Comparison of ENCODE assay signal across 8 cellular contexts in genomic region chr1:66182551-66183178, GRCh38.
DNase-seq lines count a peak whose midpoint lies in the region; ATAC-seq, FAIRE-seq and TF ChIP-seq lines count a peak whose summit lies in the region.

No MANE protein-coding gene starts in this region.

- peak; percentile 55 for DNase-seq in ELR (ENCODE audit: low read depth)
- no peak for DNase-seq in RWPE2 (ENCODE audit: low spot score)
- DNase-seq in brain microvascular endothelial cell, result peak; percentile 59
- peak; percentile 78 for DNase-seq in sigmoid colon
- DNase-seq in GDM1 (lab: John Stamatoyannopoulos, UW), result no peak
- DNase-seq in posterior vena cava (ENCODE audit: low spot score), result no peak
- DNase-seq in kidney, result no peak

- H3K27me3 ChIP-seq in RWPE2 (ENCODE audit: insufficient read depth, poor library complexity, severe bottlenecking) (no peaks in the 10 kb centered on the region), brain microvascular endothelial cell (replicated peaks) (no peaks in the 10 kb centered on the region), sigmoid colon (no peaks in the 10 kb centered on the region)

- H3K9me3 ChIP-seq in RWPE2 (ENCODE audit: severe bottlenecking) (no peaks in the 10 kb centered on the region), sigmoid colon (no peaks in the 10 kb centered on the region), kidney (ENCODE audit: control insufficient read depth in 1 of 2, low read length in 2 of 2) (no peaks in the 10 kb centered on the region)

- no peak for TF ChIP-seq POLR2A in sigmoid colon (IDR thresholded peaks at IDR 0.05)

- in situ Hi-C loops in brain microvascular endothelial cell (cut with HindIII; ENCODE audit: low pct_ligation_motif_present, low sequenced_read_pairs), result no loop called here

- FAIRE-seq in kidney (lab: Jason Lieb, UNC), result no peak

- no peak overlapping the region for H3K9ac ChIP-seq in kidney (ENCODE audit: low read length in 2 of 2)

- intact Hi-C loops in sigmoid colon (cut with DNase I), result no loop called here
- intact Hi-C loops in posterior vena cava (cut with DNase I), result no loop called here
- intact Hi-C loops in kidney (cut with DNase I), result no loop called here

- 73 to 82% methylated on average over 3 of the region's 3 CpGs for WGBS in sigmoid colon, 2 donors

- peak; percentile 93 for ATAC-seq in RWPE2 (ENCODE audit: low read depth)
- no peak for ATAC-seq in GM21381 (IDR thresholded peaks at IDR 0.05; ENCODE audit: unreplicated experiment)

- TF ChIP-seq EP300 in sigmoid colon (IDR thresholded peaks at IDR 0.05), result peak in 3 of 4 donors; percentile 59 to 77 (median 71)

- H3K27ac ChIP-seq in RWPE2 (ENCODE audit: poor library complexity, severe bottlenecking), result peak overlapping the region; percentile 51
- peak overlapping the region; percentile 41 for H3K27ac ChIP-seq in brain microvascular endothelial cell
- H3K27ac ChIP-seq in sigmoid colon, result peak overlapping the region in 3 of 4 donors; percentile 48 to 64 (median 57)
- H3K27ac ChIP-seq in kidney (ENCODE audit: low read depth in 2 of 2, low read length in 2 of 2), result no peak overlapping the region

- no peaks in the 10 kb centered on the region for H3K36me3 ChIP-seq in RWPE2 (ENCODE audit: low read depth)
- H3K36me3 ChIP-seq in brain microvascular endothelial cell (replicated peaks), result no peaks in the 10 kb centered on the region
- no peaks in the 10 kb centered on the region for H3K36me3 ChIP-seq in sigmoid colon
- H3K36me3 ChIP-seq in kidney (ENCODE audit: control insufficient read depth in 1 of 2, insufficient read depth in 2 of 2, low read length in 2 of 2), result no peaks in the 10 kb centered on the region

- H3K4me1 ChIP-seq in RWPE2 (ENCODE audit: insufficient read depth, poor library complexity, severe bottlenecking) (peaks cover 6% of the 10 kb centered on the region), sigmoid colon (peaks cover 0 to 29% (median 25%) of the 10 kb centered on the region in 4 donors), kidney (ENCODE audit: control insufficient read depth in 1 of 2, insufficient read depth in 1 of 2, low read depth in 1 of 2, low read length in 2 of 2) (no peaks in the 10 kb centered on the region)

- TF ChIP-seq CTCF in RWPE2 (IDR thresholded peaks at IDR 0.05; ENCODE audit: poor library complexity, severe bottlenecking) (no peak), brain microvascular endothelial cell (IDR thresholded peaks at IDR 0.05; ENCODE audit: low read depth, low read length, missing control alignments) (no peak), sigmoid colon (IDR thresholded peaks at IDR 0.05) (no peak), kidney (IDR thresholded peaks at IDR 0.05; ENCODE audit: borderline replicate concordance, extremely low read depth, insufficient read depth) (no peak)

- H3K4me3 ChIP-seq in RWPE2 (ENCODE audit: severe bottlenecking), result no peak overlapping the region
- H3K4me3 ChIP-seq in brain microvascular endothelial cell (ENCODE audit: low read depth, low read length), result no peak overlapping the region
- H3K4me3 ChIP-seq in sigmoid colon, result no peak overlapping the region
- no peak overlapping the region for H3K4me3 ChIP-seq in kidney (ENCODE audit: low read length in 2 of 2)

Comparison
In these comparisons a context has a peak if more than half of its experiments do, and no peak if none do; other contexts are left out.
1. DNase-seq: peak in ELR (single experiment), brain microvascular endothelial cell (single experiment) and sigmoid colon (single experiment); none in RWPE2 (single experiment), GDM1 (single experiment), posterior vena cava (single experiment) and kidney (single experiment).
2. H3K27ac ChIP-seq: peak in RWPE2 (single experiment), brain microvascular endothelial cell (single experiment) and sigmoid colon (3 of 4); none in kidney (0 of 2).